ENCODE assay signal across 21 cellular contexts in genomic region chr15:56248276-56248675, GRCh38. TPM values are rescaled to one million over a fixed set of nuclear protein-coding genes. Genes with fewer than 3 reads are reported as not detected.
DNase-seq lines count a peak whose midpoint lies in the region; ATAC-seq, FAIRE-seq and TF ChIP-seq lines count a peak whose summit lies in the region.
"Had no signal": no experiment of that assay in that cellular context is flagged by ENCODE, and none has a peak within 500 bp of the region (broad histone marks: within the 10 kb centered on the region; RNA-seq: fewer than 3 reads in every experiment).

No MANE protein-coding gene starts in this region.

- no peaks in the 10 kb centered on the region for H4K20me1 ChIP-seq in Karpas-422 (ENCODE audit: insufficient read depth, low read depth, low read length)

- H3K27me3 ChIP-seq in small intestine (ENCODE audit: control insufficient read depth in 2 of 2, insufficient read depth in 2 of 2, low read length in 2 of 2) (no peaks in the 10 kb centered on the region), Karpas-422 (ENCODE audit: low read length) (no peaks in the 10 kb centered on the region)
- H3K27me3 ChIP-seq: BE2C had no signal

- H3K27ac ChIP-seq in small intestine (ENCODE audit: low read depth in 1 of 2, low read length in 1 of 2) (no peak overlapping the region), Karpas-422 (ENCODE audit: low read length) (no peak overlapping the region), kidney (ENCODE audit: low read depth in 2 of 2, low read length in 2 of 2) (no peak overlapping the region)

- no peak overlapping the region for H3K27ac Mint-ChIP-seq in glutamatergic neuron (ENCODE audit: unreplicated experiment)
- H3K27ac Mint-ChIP-seq: CD4-positive, CD25-positive, alpha-beta regulatory T cell; CD8-positive, alpha-beta memory T cell; GM23338 had no signal

- no peak overlapping the region for H3K4me3 Mint-ChIP-seq in glutamatergic neuron (ENCODE audit: unreplicated experiment)
- H3K4me3 Mint-ChIP-seq: CD4-positive, CD25-positive, alpha-beta regulatory T cell; CD8-positive, alpha-beta memory T cell; GM23338 had no signal

- no peaks in the 10 kb centered on the region for H3K36me3 ChIP-seq in small intestine (ENCODE audit: control insufficient read depth in 2 of 2, insufficient read depth in 2 of 2, low read length in 2 of 2)
- no peaks in the 10 kb centered on the region for H3K36me3 ChIP-seq in Karpas-422 (ENCODE audit: insufficient read depth, low read length)
- no peaks in the 10 kb centered on the region for H3K36me3 ChIP-seq in kidney (ENCODE audit: control insufficient read depth in 1 of 2, insufficient read depth in 2 of 2, low read length in 2 of 2)
- H3K36me3 ChIP-seq: BE2C had no signal

- no peak overlapping the region for H2AFZ ChIP-seq in Karpas-422 (ENCODE audit: low read length)
- H2AFZ ChIP-seq: GM23338 had no signal

- intact Hi-C loops in kidney (cut with DNase I), result no loop called here

- H3K4me1 Mint-ChIP-seq in glutamatergic neuron (ENCODE audit: low read depth, unreplicated experiment), result peaks cover 15% of the 10 kb centered on the region

- H3K4me3 ChIP-seq in small intestine (ENCODE audit: low read depth in 1 of 2, low read length in 2 of 2) (no peak overlapping the region), Karpas-422 (ENCODE audit: low read length) (no peak overlapping the region), kidney (ENCODE audit: low read length in 2 of 2) (no peak overlapping the region)
- H3K4me3 ChIP-seq: GM23338 had no signal

- no peaks in the 10 kb centered on the region for H3K9me3 ChIP-seq in small intestine (ENCODE audit: control insufficient read depth, low read depth)
- no peaks in the 10 kb centered on the region for H3K9me3 ChIP-seq in Karpas-422 (ENCODE audit: low read length)
- H3K9me3 ChIP-seq in kidney (ENCODE audit: control insufficient read depth in 1 of 2, low read length in 2 of 2), result no peaks in the 10 kb centered on the region
- H3K9me3 ChIP-seq: BE2C had no signal

- H3K9ac ChIP-seq in Karpas-422 (ENCODE audit: low read length), result no peak overlapping the region
- no peak overlapping the region for H3K9ac ChIP-seq in kidney (ENCODE audit: low read length in 2 of 2)

- TF ChIP-seq CTCF in glutamatergic neuron (IDR thresholded peaks at IDR 0.05; ENCODE audit: partially characterized antibody, unreplicated experiment) (no peak), kidney (IDR thresholded peaks at IDR 0.05; ENCODE audit: borderline replicate concordance, extremely low read depth, insufficient read depth) (no peak)

- H3K79me2 ChIP-seq in Karpas-422 (ENCODE audit: low read length), result peaks cover 15% of the 10 kb centered on the region

- H3K4me1 ChIP-seq in small intestine (ENCODE audit: control insufficient read depth in 2 of 2, insufficient read depth in 1 of 2, low read depth in 1 of 2, low read length in 1 of 2), result peaks cover 3 to 10% of the 10 kb centered on the region in 2 donors
- H3K4me1 ChIP-seq in Karpas-422 (ENCODE audit: low read length), result peaks cover 21% of the 10 kb centered on the region
- H3K4me1 ChIP-seq in kidney (ENCODE audit: control insufficient read depth in 1 of 2, insufficient read depth in 1 of 2, low read depth in 1 of 2, low read length in 2 of 2), result peaks cover 10 to 14% of the 10 kb centered on the region in 2 donors

- no peak for ATAC-seq in HG02840 (IDR thresholded peaks at IDR 0.05; ENCODE audit: low FRiP score, unreplicated experiment)

- H3K27me3 Mint-ChIP-seq in glutamatergic neuron (ENCODE audit: unreplicated experiment), result peaks cover 5% of the 10 kb centered on the region

- FAIRE-seq in small intestine (lab: Jason Lieb, UNC) (no peak), kidney (lab: Jason Lieb, UNC) (no peak)
- FAIRE-seq: A204.1, D721Med, GM12891, H54, HTR-8/SVneo had no signal

- H3K36me3 Mint-ChIP-seq in glutamatergic neuron (ENCODE audit: unreplicated experiment), result no peaks in the 10 kb centered on the region
- H3K36me3 Mint-ChIP-seq: CD4-positive, CD25-positive, alpha-beta regulatory T cell had no signal

- WGBS in small intestine, 3 donors, result 9 to 67% (median 29%) methylated on average over 1 of the region's 1 CpG

- H3K9me3 Mint-ChIP-seq in glutamatergic neuron (ENCODE audit: unreplicated experiment), result peaks cover 5% of the 10 kb centered on the region
- H3K9me3 Mint-ChIP-seq: CD4-positive, CD25-positive, alpha-beta regulatory T cell; CD8-positive, alpha-beta memory T cell; GM23338 had no signal

- no peak overlapping the region for H3K4me2 ChIP-seq in Karpas-422 (ENCODE audit: low read depth, low read length, poor library complexity, severe bottlenecking)
- H3K4me2 ChIP-seq: GM23338 had no signal

- H3K9me2 ChIP-seq in Karpas-422 (replicated peaks; ENCODE audit: insufficient read depth, low read length), result no peaks in the 10 kb centered on the region

- peak; percentile 40 for DNase-seq in NCI-H69 (lab: John Stamatoyannopoulos, UW)
- DNase-seq in left kidney (ENCODE audit: low read depth, low spot score), result peak; percentile 11
- peak; percentile 76 for DNase-seq in small intestine
- DNase-seq in glutamatergic neuron, result no peak
- no peak for DNase-seq in Karpas-422
- no peak for DNase-seq in kidney
- DNase-seq: ACHN; BE2C; C1 segment of cervical spinal cord; CD4-positive, CD25-positive, alpha-beta regulatory T cell; CD8-positive, alpha-beta memory T cell; COR-L47; HCEC 1CT; IMR-90 had no signal

RNA-seq across cellular contexts. Expression of gene RFX7, which starts 4.6 kb away (rescaled TPM):
- polyA plus RNA-seq in small intestine (1 to 10 TPM; 1.4 to 3.8 (median 2.2) TPM), kidney (ENCODE audit: insufficient read depth, low read depth, low replicate concordance) (1.6 TPM)
- total RNA-seq in glutamatergic neuron (ENCODE audit: unreplicated experiment) (34.1 TPM), kidney (15.2 TPM)
- 20.7 and 57.3 TPM in 2 replicates for total RNA-seq in Karpas-422 (2014; rRNA removed; shearing (Covaris generic); ENCODE audit: low replicate concordance)

Comparison
In these comparisons a context has a peak if more than half of its experiments do, and no peak if none do; other contexts are left out.
1. DNase-seq: peak in NCI-H69 (single experiment), left kidney (single experiment) and small intestine (single experiment); none in glutamatergic neuron (single experiment), Karpas-422 (single experiment) and kidney (single experiment).